Comparison of ENCODE assay signal across 9 cellular contexts in the genomic region with DNA sequence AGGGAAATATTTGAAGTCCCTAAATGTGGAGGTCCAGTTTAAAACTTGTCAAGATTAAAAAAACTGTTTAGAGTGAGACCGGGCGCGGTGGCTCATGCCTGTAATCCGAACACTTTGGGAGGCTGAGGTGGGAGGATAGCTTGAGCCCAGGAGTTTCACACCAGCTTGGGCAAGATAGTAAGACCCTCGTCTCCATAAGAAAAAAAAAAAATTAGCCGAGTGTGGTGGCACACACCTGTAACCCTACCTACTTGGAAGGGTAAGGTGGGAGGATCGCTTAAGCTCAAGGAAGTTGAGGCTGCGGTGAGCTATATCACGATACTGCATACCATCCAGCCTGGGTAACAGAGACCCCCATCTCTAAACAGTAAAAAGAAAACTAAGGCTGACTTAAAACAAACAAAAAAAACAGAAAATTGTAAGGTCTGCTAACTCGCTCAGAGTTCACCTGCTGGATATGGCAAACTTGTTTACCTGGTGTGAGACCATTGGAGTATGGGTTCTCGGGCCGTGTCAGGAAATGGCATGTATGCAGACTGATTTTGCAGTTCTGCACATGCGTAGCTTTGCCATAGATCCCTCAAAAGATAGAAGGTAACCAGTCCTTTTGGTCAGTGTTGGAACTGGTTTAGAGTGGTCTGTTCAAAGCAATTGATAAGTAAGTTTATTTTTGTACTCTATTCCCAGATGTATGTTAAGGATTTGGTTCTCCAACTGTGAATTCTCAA. TPM values are rescaled to one million over a fixed set of nuclear protein-coding genes. Genes with fewer than 3 reads are reported as not detected.
A peak's percentile ranks its signal among the peaks of the same experiment; 100 is the strongest.
DNase-seq lines count a peak whose midpoint lies in the region; ATAC-seq, FAIRE-seq and TF ChIP-seq lines count a peak whose summit lies in the region.
"Had no signal": no experiment of that assay in that cellular context is flagged by ENCODE, and none has a peak within 500 bp of the region (broad histone marks: within the 10 kb centered on the region; RNA-seq: fewer than 3 reads in every experiment).

No MANE protein-coding gene starts in this region.

- no peaks in the 10 kb centered on the region for H3K27me3 Mint-ChIP-seq in mesothelial cell of epicardium (ENCODE audit: low read depth)

- H3K9me3 ChIP-seq in heart right ventricle, result no peaks in the 10 kb centered on the region
- no peaks in the 10 kb centered on the region for H3K9me3 ChIP-seq in GM12878 (replicated peaks; ENCODE audit: control insufficient read depth, insufficient read depth, low read length)
- no peaks in the 10 kb centered on the region for H3K9me3 ChIP-seq in uterus

- no peaks in the 10 kb centered on the region for H3K9me3 Mint-ChIP-seq in mesothelial cell of epicardium

- POLR2A ChIA-PET in GM12878 (lab: Charles Lee), result interaction anchor here (0.6 to 2.3 kb wide), 5 partner anchors 9 to 127 kb away, joined by 3 to 11 read pairs (median 3); a partner anchor contains a TSS
- POLR2A ChIA-PET in GM10248 (lab: Yijun Ruan, JAX), result interaction anchor here (0.7 to 2.4 kb wide), 2 partner anchors 27 to 40 kb away, joined by 3 to 9 read pairs; a partner anchor contains a TSS

- peaks cover 66% of the 10 kb centered on the region for H3K79me2 ChIP-seq in GM12878 (ENCODE audit: control insufficient read depth, insufficient read depth, low read length)

- RAD21 ChIA-PET in GM12878 (lab: Charles Lee; ENCODE audit: unreplicated experiment), result interaction anchor here (1.1 to 2.4 kb wide), 2 partner anchors 40 to 46 kb away, joined by 3 to 10 read pairs; a partner anchor contains a TSS

- no peak for FAIRE-seq in GM12878 (lab: Jason Lieb, UNC)
- FAIRE-seq: G401.6 had no signal

- in situ Hi-C loops in GM12878 (cut with MboI), result no loop called here

- peak overlapping the region; percentile 84 for H3K27ac Mint-ChIP-seq in mesothelial cell of epicardium

- peak overlapping the region; percentile 78 for H3K4me2 ChIP-seq in GM12878 (ENCODE audit: control insufficient read depth, insufficient read depth)

- H3K36me3 Mint-ChIP-seq in mesothelial cell of epicardium, result peaks cover 3% of the 10 kb centered on the region

- BruUV-seq in GM12878 (replicated peaks; lab: Mats Ljungman, UMichigan), result no TSS peak

- H3K4me3 ChIP-seq in heart right ventricle, result peak overlapping the region; percentile 50 to 98 (median 92)
- peak overlapping the region; percentile 70 for H3K4me3 ChIP-seq in GM12878
- H3K4me3 ChIP-seq in uterus, result peak overlapping the region; percentile 70 to 76

- H3K27ac ChIP-seq in heart right ventricle (peak overlapping the region in 9 of 10 donors; percentile 68 to 99 (median 95)), GM12878 (ENCODE audit: control insufficient read depth, insufficient read depth) (peak overlapping the region; percentile 21; the same call in 1 of the 2 replicates), uterus (peak overlapping the region; percentile 89 to 92)

- peak overlapping the region; percentile 61 for H3K9ac ChIP-seq in GM12878 (ENCODE audit: control insufficient read depth, insufficient read depth, low read length)

- H3K4me3 Mint-ChIP-seq in mesothelial cell of epicardium, result peak overlapping the region; percentile 95

- H3K36me3 ChIP-seq in heart right ventricle (peaks cover 0 to 34% (median 0%) of the 10 kb centered on the region in 9 donors), GM12878 (ENCODE audit: control insufficient read depth in 2 of 2, insufficient read depth in 2 of 2, low read length in 1 of 2) (peaks cover 2 to 16% of the 10 kb centered on the region in 2 experiments; a peak in 3 of 4 replicates), uterus (no peaks in the 10 kb centered on the region)

- H3K27me3 ChIP-seq in heart right ventricle (no peaks in the 10 kb centered on the region), GM12878 (replicated peaks in 1 of 2; ENCODE audit: control insufficient read depth in 2 of 2, insufficient read depth in 2 of 2, low read length in 1 of 2) (no peaks in the 10 kb centered on the region), uterus (no peaks in the 10 kb centered on the region)

- H2AFZ ChIP-seq in GM12878 (ENCODE audit: control insufficient read depth, low read depth, low read length), result no peak overlapping the region

- peaks cover 24 to 65% (median 59%) of the 10 kb centered on the region in 9 donors for H3K4me1 ChIP-seq in heart right ventricle
- peaks cover 25% of the 10 kb centered on the region for H3K4me1 ChIP-seq in GM12878 (ENCODE audit: control insufficient read depth, insufficient read depth, low read length)
- H3K4me1 ChIP-seq in uterus, result peaks cover 15 to 17% of the 10 kb centered on the region in 2 donors

- TF ChIP-seq POLR2A in GM12878 (IDR thresholded peaks at IDR 0.05; ENCODE audit: low read depth, low read length), result no peak
- no peak for TF ChIP-seq POLR2A in uterus (IDR thresholded peaks at IDR 0.05)

- CTCF ChIA-PET in GM12878 (lab: Yijun Ruan, JAX) (interaction anchor here (0.6 to 2.0 kb wide), 4 partner anchors 16 to 234 kb away, joined by 3 to 6 read pairs (median 4); a partner anchor contains a TSS), GM10248 (lab: Yijun Ruan, JAX) (interaction anchor here (1.2 to 2.1 kb wide), 3 partner anchors 13 to 47 kb away, joined by 3 to 7 read pairs (median 3); no protein-coding TSS in a partner anchor)

- peaks cover 5% of the 10 kb centered on the region; the same call in 1 of the 2 replicates for H4K20me1 ChIP-seq in GM12878 (ENCODE audit: control insufficient read depth, insufficient read depth)

- no peak for TF ChIP-seq EP300 in GM12878 (IDR thresholded peaks at IDR 0.05; ENCODE audit: borderline replicate concordance in 1 of 2, control insufficient read depth in 1 of 2, low read depth in 2 of 2, low read length in 2 of 2)

- TF ChIP-seq RAD21 in GM12878 (IDR thresholded peaks at IDR 0.05; ENCODE audit: insufficient read depth, low read depth, low read length), result no peak

- H3K4me1 Mint-ChIP-seq in mesothelial cell of epicardium, result peaks cover 47% of the 10 kb centered on the region

- DNase-seq in heart right ventricle (no peak), Right ventricle myocardium inferior (ENCODE audit: missing footprints) (no peak), GM12878 (ENCODE audit: low read depth, low spot score) (no peak), mesothelial cell of epicardium (ENCODE audit: low spot score in 2 of 2, unreplicated experiment in 2 of 2) (no peak), uterus (no peak), GM10248 (ENCODE audit: extremely low spot score) (no peak), NCI-H1694 (lab: John Stamatoyannopoulos, UW) (no peak), posterior vena cava (ENCODE audit: low spot score) (no peak)

- ATAC-seq in heart right ventricle (no peak), Right ventricle myocardium inferior (no peak), GM12878 (peak; percentile 37)

- intact Hi-C loops in heart right ventricle (cut with DNase I), result loop anchor here in 1 of 10 donors (5.0 kb wide), 1 partner anchor 39 kb away; a partner anchor contains a TSS
- intact Hi-C loops in Right ventricle myocardium inferior (cut with DNase I), result no loop called here
- intact Hi-C loops in GM12878 (cut with micrococcal nuclease; ENCODE audit: unreplicated experiment), result no loop called here
- intact Hi-C loops in uterus (cut with DNase I; ENCODE audit: low total_unique reads), result no loop called here
- intact Hi-C loops in posterior vena cava (cut with DNase I), result no loop called here

- SMC1A ChIA-PET in GM12878 (lab: Charles Lee; ENCODE audit: uncharacterized antibody, unreplicated experiment), result interaction anchor here (0.6 to 1.6 kb wide), 4 partner anchors 27 to 82 kb away, joined by 3 to 5 read pairs (median 3); a partner anchor contains a TSS

- 35 to 42% methylated on average over 13 of the region's 13 CpGs for WGBS in heart right ventricle, 2 donors
- WGBS in GM12878 (ENCODE audit: insufficient coverage, insufficient replicate concordance, low lambda C conversion rate, missing lambda C conversion rate), result 13% methylated on average over 13 of the region's 13 CpGs

- TF ChIP-seq CTCF in heart right ventricle (IDR thresholded peaks at IDR 0.05) (no peak), GM12878 (IDR thresholded peaks at IDR 0.05 in 2 of 3, conservative IDR thresholded peaks at IDR 0.05 in 1 of 3; ENCODE audit: control insufficient read depth in 2 of 3, extremely low read depth in 1 of 3, insufficient read depth in 1 of 3, low read depth in 3 of 3, low read length in 3 of 3) (no peak), mesothelial cell of epicardium (IDR thresholded peaks at IDR 0.05; ENCODE audit: unreplicated experiment) (no peak), uterus (IDR thresholded peaks at IDR 0.05) (no peak), GM10248 (IDR thresholded peaks at IDR 0.05; ENCODE audit: control extremely low read depth, extremely low read depth, low read depth, missing control alignments) (no peak)

RNA-seq across cellular contexts. Expression of a gene that starts 2.1 kb away (rescaled TPM):
- total RNA-seq in heart right ventricle (100 to 1,000 TPM; 228 to 359 (median 271) TPM), Right ventricle myocardium inferior (294 TPM), GM12878 (2014; rRNA removed) (39.6 and 48.2 TPM in 2 replicates), GM12878 (2014; rRNA removed; fragmentation: Illumina TruSeq; extraction: Trizol) (43.9 and 52.5 TPM in 2 replicates), GM12878 (2021) (118 and 127 TPM in 2 replicates), mesothelial cell of epicardium (150 to 160 TPM (median 151 TPM) in 3 replicates), uterus (100 to 1,000 TPM in 2 of 4 donors, 10 to 100 TPM in 2; 53.8 to 169 (median 103) TPM), posterior vena cava (100 to 1,000 TPM; 219 to 226 TPM)
- polyA plus RNA-seq in heart right ventricle (100 to 1,000 TPM; 218 to 778 TPM), GM12878 (2011; rRNA removed) (64.4 and 70.8 TPM in 2 replicates), GM12878 (2014; fragmentation: Illumina TruSeq; extraction: Trizol) (91.2 and 98.5 TPM in 2 replicates), GM12878 (2014; fragmentation: Nextera tagmentation; extraction: Ambion mirVana) (10 to 100 TPM; 55.3 to 58.3 TPM), GM12878 (2014; rRNA removed) (56.5 and 57.1 TPM in 2 replicates), GM12878 (2016; fragmentation: Nextera tagmentation; extraction: Ambion mirVana) (100 to 1,000 TPM; 109 to 116 TPM)
- total RNA-seq in GM12878 (2013; cell fraction: nucleolus; rRNA removed), result 154 and 205 TPM in 2 replicates
- 117 TPM for polyA plus RNA-seq in GM12878 (2011; ENCODE audit: low read depth)
- polyA plus RNA-seq in GM12878 (2011; cell fraction: cytosol; rRNA removed), result 58.1 and 78.0 TPM in 2 replicates
- 78.8 and 95.4 TPM in 2 replicates for polyA plus RNA-seq in GM12878 (2011; cell fraction: nucleus; rRNA removed)
- 94.3 and 111 TPM in 2 replicates for polyA plus RNA-seq in GM12878 (2012)
- polyA minus RNA-seq in GM12878 (2011; rRNA and poly(A)+ RNA removed), result 170 and 195 TPM in 2 replicates
- polyA minus RNA-seq in GM12878 (2011; cell fraction: cytosol; rRNA and poly(A)+ RNA removed), result 47.6 and 72.4 TPM in 2 replicates
- 36.5 and 53.0 TPM in 2 replicates for polyA minus RNA-seq in GM12878 (2011; cell fraction: nucleus; rRNA and poly(A)+ RNA removed)

RNA-seq across cellular contexts. Expression of a gene that starts 7.3 kb away (rescaled TPM):
- total RNA-seq in heart right ventricle (10 to 100 TPM; 32.0 to 56.0 (median 43.6) TPM), Right ventricle myocardium inferior (42.9 TPM), GM12878 (2014; rRNA removed) (43.2 and 47.8 TPM in 2 replicates), GM12878 (2014; rRNA removed; fragmentation: Illumina TruSeq; extraction: Trizol) (35.6 and 38.6 TPM in 2 replicates), GM12878 (2021) (30.0 and 32.1 TPM in 2 replicates), mesothelial cell of epicardium (28.5 to 29.1 TPM (median 28.9 TPM) in 3 replicates), uterus (100 to 1,000 TPM in 1 of 4 donors, 10 to 100 TPM in 3; 18.5 to 117 (median 25.9) TPM), posterior vena cava (10 to 100 TPM; 15.7 to 21.5 TPM)
- polyA plus RNA-seq in heart right ventricle (10 to 100 TPM; 32.5 to 64.5 TPM), GM12878 (2011; rRNA removed) (50.2 and 66.1 TPM in 2 replicates), GM12878 (2014; fragmentation: Illumina TruSeq; extraction: Trizol) (38.0 and 38.1 TPM in 2 replicates), GM12878 (2014; fragmentation: Nextera tagmentation; extraction: Ambion mirVana) (10 to 100 TPM; 24.8 to 32.8 TPM), GM12878 (2014; rRNA removed) (30.4 and 37.6 TPM in 2 replicates), GM12878 (2016; fragmentation: Nextera tagmentation; extraction: Ambion mirVana) (10 to 100 TPM; 66.1 to 69.3 TPM)
- 7.3 and 7.8 TPM in 2 replicates for total RNA-seq in GM12878 (2013; cell fraction: nucleolus; rRNA removed)
- 27.7 TPM for polyA plus RNA-seq in GM12878 (2011; ENCODE audit: low read depth)
- polyA plus RNA-seq in GM12878 (2011; cell fraction: cytosol; rRNA removed), result 21.2 and 24.5 TPM in 2 replicates
- 14.0 and 14.8 TPM in 2 replicates for polyA plus RNA-seq in GM12878 (2011; cell fraction: nucleus; rRNA removed)
- 32.5 and 37.3 TPM in 2 replicates for polyA plus RNA-seq in GM12878 (2012)
- polyA minus RNA-seq in GM12878 (2011; rRNA and poly(A)+ RNA removed), result 17.8 and 19.7 TPM in 2 replicates
- polyA minus RNA-seq in GM12878 (2011; cell fraction: cytosol; rRNA and poly(A)+ RNA removed), result 8.3 and 12.7 TPM in 2 replicates
- polyA minus RNA-seq in GM12878 (2011; cell fraction: nucleus; rRNA and poly(A)+ RNA removed), result 3.7 and 6.5 TPM in 2 replicates

RNA-seq across cellular contexts. Expression of a gene that starts 40.3 kb away (rescaled TPM):
- total RNA-seq in heart right ventricle (100 to 1,000 TPM in 9 of 10 donors, 10 to 100 TPM in 1; 94.0 to 227 (median 120) TPM), Right ventricle myocardium inferior (166 TPM), GM12878 (2014; rRNA removed) (217 and 280 TPM in 2 replicates), GM12878 (2014; rRNA removed; fragmentation: Illumina TruSeq; extraction: Trizol) (341 and 355 TPM in 2 replicates), GM12878 (2021) (239 and 249 TPM in 2 replicates), mesothelial cell of epicardium (249 to 260 TPM (median 258 TPM) in 3 replicates), uterus (100 to 1,000 TPM; 239 to 457 (median 291) TPM), posterior vena cava (100 to 1,000 TPM; 221 to 343 TPM)
- polyA plus RNA-seq in heart right ventricle (100 to 1,000 TPM; 136 to 352 TPM), GM12878 (2011; rRNA removed) (366 and 389 TPM in 2 replicates), GM12878 (2014; fragmentation: Illumina TruSeq; extraction: Trizol) (351 and 393 TPM in 2 replicates), GM12878 (2014; fragmentation: Nextera tagmentation; extraction: Ambion mirVana) (100 to 1,000 TPM; 744 to 796 TPM), GM12878 (2014; rRNA removed) (342 and 435 TPM in 2 replicates), GM12878 (2016; fragmentation: Nextera tagmentation; extraction: Ambion mirVana) (100 to 1,000 TPM; 586 to 593 TPM)
- 40.6 and 44.1 TPM in 2 replicates for total RNA-seq in GM12878 (2013; cell fraction: nucleolus; rRNA removed)
- polyA plus RNA-seq in GM12878 (2011; ENCODE audit: low read depth), result 278 TPM
- 326 and 330 TPM in 2 replicates for polyA plus RNA-seq in GM12878 (2011; cell fraction: cytosol; rRNA removed)
- 212 and 217 TPM in 2 replicates for polyA plus RNA-seq in GM12878 (2011; cell fraction: nucleus; rRNA removed)
- 234 and 299 TPM in 2 replicates for polyA plus RNA-seq in GM12878 (2012)
- polyA minus RNA-seq in GM12878 (2011; rRNA and poly(A)+ RNA removed), result 73.6 and 113 TPM in 2 replicates
- polyA minus RNA-seq in GM12878 (2011; cell fraction: cytosol; rRNA and poly(A)+ RNA removed), result 63.4 and 68.0 TPM in 2 replicates
- 38.3 and 49.9 TPM in 2 replicates for polyA minus RNA-seq in GM12878 (2011; cell fraction: nucleus; rRNA and poly(A)+ RNA removed)

RNA-seq across cellular contexts. Expression of a gene that starts 45.0 kb away (rescaled TPM):
- total RNA-seq in heart right ventricle, result 10 to 100 TPM; 21.1 to 49.9 (median 36.9) TPM
- 10 to 100 TPM; 31.7 to 59.6 TPM for polyA plus RNA-seq in heart right ventricle
- total RNA-seq in Right ventricle myocardium inferior, result 39.3 TPM
- total RNA-seq in GM12878 (2013; cell fraction: nucleolus; rRNA removed), result 52.1 and 61.3 TPM in 2 replicates
- 64.6 and 73.9 TPM in 2 replicates for total RNA-seq in GM12878 (2014; rRNA removed)
- total RNA-seq in GM12878 (2014; rRNA removed; fragmentation: Illumina TruSeq; extraction: Trizol), result 50.3 and 51.0 TPM in 2 replicates
- 52.8 and 59.2 TPM in 2 replicates for total RNA-seq in GM12878 (2021)
- 49.5 TPM for polyA plus RNA-seq in GM12878 (2011; ENCODE audit: low read depth)
- 75.2 and 85.6 TPM in 2 replicates for polyA plus RNA-seq in GM12878 (2011; rRNA removed)
- 96.7 and 104 TPM in 2 replicates for polyA plus RNA-seq in GM12878 (2011; cell fraction: cytosol; rRNA removed)
- 62.5 and 70.9 TPM in 2 replicates for polyA plus RNA-seq in GM12878 (2011; cell fraction: nucleus; rRNA removed)
- polyA plus RNA-seq in GM12878 (2012), result 44.6 and 45.2 TPM in 2 replicates
- polyA plus RNA-seq in GM12878 (2014; fragmentation: Illumina TruSeq; extraction: Trizol), result 39.7 and 50.9 TPM in 2 replicates
- 100 to 1,000 TPM; 217 to 234 TPM for polyA plus RNA-seq in GM12878 (2014; fragmentation: Nextera tagmentation; extraction: Ambion mirVana)
- polyA plus RNA-seq in GM12878 (2014; rRNA removed), result 69.0 and 81.8 TPM in 2 replicates
- polyA plus RNA-seq in GM12878 (2016; fragmentation: Nextera tagmentation; extraction: Ambion mirVana), result 100 to 1,000 TPM; 138 to 148 TPM
- polyA minus RNA-seq in GM12878 (2011; rRNA and poly(A)+ RNA removed), result 44.5 and 53.5 TPM in 2 replicates
- 15.4 and 22.2 TPM in 2 replicates for polyA minus RNA-seq in GM12878 (2011; cell fraction: cytosol; rRNA and poly(A)+ RNA removed)
- 23.5 and 41.2 TPM in 2 replicates for polyA minus RNA-seq in GM12878 (2011; cell fraction: nucleus; rRNA and poly(A)+ RNA removed)
- total RNA-seq in mesothelial cell of epicardium, result 32.6 to 38.6 TPM (median 33.7 TPM) in 3 replicates
- total RNA-seq in uterus, result 10 to 100 TPM in 2 of 4 donors, 1 to 10 TPM in 1, under 1 TPM in 1; 0.59 to 32.2 (median 18.0) TPM
- 10 to 100 TPM; 19.6 to 28.9 TPM for total RNA-seq in posterior vena cava

Comparison
In these comparisons a context has a peak if more than half of its experiments do, and no peak if none do; other contexts are left out.
1. H3K27ac ChIP-seq: peak in every context shown above with its lines; median percentile 95 in heart right ventricle; 90 in uterus; 21 in GM12878.